Comparison of ENCODE assay signal across 1 cellular context in genomic region chr7:100426516-100426915, GRCh38.
TF ChIP-seq lines count a peak whose summit lies in the region.

No MANE protein-coding gene starts in this region.

TF ChIP-seq in HepG2, 621 proteins besides CTCF, POLR2A, EP300 and RAD21:
- TF ChIP-seq NFATC3 (CRISPR knock-in tag; IDR thresholded peaks at IDR 0.05) = no peak
- peak; percentile 66 for TF ChIP-seq PCBP2 (optimal IDR thresholded peaks at IDR 0.05; ENCODE audit: low read depth, low read length, poor library complexity, severe bottlenecking)
- TF ChIP-seq STAG1 (CRISPR knock-in tag; IDR thresholded peaks at IDR 0.05) = no peak
